Comparison of ENCODE assay signal across 10 cellular contexts in genomic region chr12:59651230-59651920, GRCh38. TPM values are rescaled to one million over a fixed set of nuclear protein-coding genes. Genes with fewer than 3 reads are reported as not detected.
DNase-seq lines count a peak whose midpoint lies in the region; ATAC-seq and TF ChIP-seq lines count a peak whose summit lies in the region.
"Had no signal": no experiment of that assay in that cellular context is flagged by ENCODE, and none has a peak within 500 bp of the region (broad histone marks: within the 10 kb centered on the region; RNA-seq: fewer than 3 reads in every experiment).

No MANE protein-coding gene starts in this region.

- H3K4me1 Mint-ChIP-seq in Calu3 (ENCODE audit: low read depth, unreplicated experiment) = peaks cover 26% of the 10 kb centered on the region
- peaks cover 7% of the 10 kb centered on the region for H3K4me1 Mint-ChIP-seq in nephron

- no TSS peak for BruUV-seq in Calu3 (replicated peaks; lab: Mats Ljungman, UMichigan)

- H3K27ac Mint-ChIP-seq in Calu3 (ENCODE audit: unreplicated experiment) = peak overlapping the region; percentile 76
- peak overlapping the region in 2 of 3 experiments; percentile 3 to 32 for H3K27ac Mint-ChIP-seq in nephron

- 0 out of 2 replicates have a peak, but pooled peaks have one; percentile 19 for TF ChIP-seq EP300 in Ishikawa (IDR thresholded peaks at IDR 0.05; ENCODE audit: borderline replicate concordance)

- intact Hi-C loops in Calu3 (cut with micrococcal nuclease; ENCODE audit: unreplicated experiment) (loop anchor here (1.0 to 2.0 kb wide), 4 partner anchors 54 to 251 kb away; no protein-coding TSS in a partner anchor), posterior cingulate gyrus (cut with DNase I) (no loop called here)

- TF ChIP-seq CTCF in Calu3 (IDR thresholded peaks at IDR 0.05; ENCODE audit: unreplicated experiment) (no peak), epithelial cell of proximal tubule (conservative IDR thresholded peaks at IDR 0.05; ENCODE audit: low read depth, low read length) (no peak), nephron (IDR thresholded peaks at IDR 0.05; ENCODE audit: unreplicated experiment in 3 of 3) (no peak), coronary artery (IDR thresholded peaks at IDR 0.05) (no peak)

- H3K27ac ChIP-seq in coronary artery = peak overlapping the region in 1 of 2 donors; percentile 4
- H3K27ac ChIP-seq: KMS-11, skin epidermis had no signal

- H3K4me3 ChIP-seq in epithelial cell of proximal tubule (ENCODE audit: low read depth, low read length) (no peak overlapping the region), coronary artery (no peak overlapping the region)
- H3K4me3 ChIP-seq: skin epidermis had no signal

- no peak for ATAC-seq in GM21381 (IDR thresholded peaks at IDR 0.05; ENCODE audit: unreplicated experiment)

- CTCF ChIA-PET in Calu3 (lab: Charles Lee) = interaction anchor here (1.0 to 1.8 kb wide), 5 partner anchors 10 to 834 kb away, joined by 3 to 9 read pairs (median 3); partner anchors contain the start of gene SLC16A7

- no peak for TF ChIP-seq RAD21 in Ishikawa (IDR thresholded peaks at IDR 0.05; ENCODE audit: low read depth)

- peak overlapping the region; percentile 22 for H3K4me3 Mint-ChIP-seq in Calu3 (ENCODE audit: low read depth, unreplicated experiment)
- no peak overlapping the region for H3K4me3 Mint-ChIP-seq in nephron

- no peaks in the 10 kb centered on the region for H3K9me3 Mint-ChIP-seq in Calu3 (ENCODE audit: low read depth, unreplicated experiment)
- no peaks in the 10 kb centered on the region for H3K9me3 Mint-ChIP-seq in nephron

- H3K36me3 Mint-ChIP-seq in Calu3 (ENCODE audit: insufficient read depth, unreplicated experiment) (no peaks in the 10 kb centered on the region), nephron (ENCODE audit: low read depth) (no peaks in the 10 kb centered on the region)

- H3K27me3 Mint-ChIP-seq in Calu3 (ENCODE audit: unreplicated experiment) (no peaks in the 10 kb centered on the region), nephron (ENCODE audit: low read depth) (no peaks in the 10 kb centered on the region)

- DNase-seq in Calu3 (peak; percentile 27), epithelial cell of proximal tubule (ENCODE audit: low read depth) (peak; percentile 86), posterior cingulate gyrus (no peak), coronary artery (ENCODE audit: low spot score) (no peak), NCI-H2107 (lab: John Stamatoyannopoulos, UW) (no peak)

TF ChIP-seq in Ishikawa, 13 proteins besides CTCF, POLR2A, EP300 and RAD21:
- TF ChIP-seq CEBPB (IDR thresholded peaks at IDR 0.05) = no peak
- TF ChIP-seq TEAD4 (IDR thresholded peaks at IDR 0.05) = peak; percentile 65; the same call in 1 of the 2 replicates

RNA-seq across cellular contexts. Expression of gene SLC16A7, which starts 55.5 kb away (rescaled TPM):
- total RNA-seq in Calu3 (2022) = 51.3 and 58.6 TPM in 2 replicates
- 2.4 and 9.3 TPM in 2 replicates for total RNA-seq in epithelial cell of proximal tubule

Comparison
In these comparisons a context has a peak if more than half of its experiments do, and no peak if none do; other contexts are left out.
1. DNase-seq: peak in Calu3 (single experiment) and epithelial cell of proximal tubule (single experiment); none in posterior cingulate gyrus (0 of 10), coronary artery (single experiment) and NCI-H2107 (single experiment).